ENCODE assay signal across 12 cellular contexts in the genomic region with DNA sequence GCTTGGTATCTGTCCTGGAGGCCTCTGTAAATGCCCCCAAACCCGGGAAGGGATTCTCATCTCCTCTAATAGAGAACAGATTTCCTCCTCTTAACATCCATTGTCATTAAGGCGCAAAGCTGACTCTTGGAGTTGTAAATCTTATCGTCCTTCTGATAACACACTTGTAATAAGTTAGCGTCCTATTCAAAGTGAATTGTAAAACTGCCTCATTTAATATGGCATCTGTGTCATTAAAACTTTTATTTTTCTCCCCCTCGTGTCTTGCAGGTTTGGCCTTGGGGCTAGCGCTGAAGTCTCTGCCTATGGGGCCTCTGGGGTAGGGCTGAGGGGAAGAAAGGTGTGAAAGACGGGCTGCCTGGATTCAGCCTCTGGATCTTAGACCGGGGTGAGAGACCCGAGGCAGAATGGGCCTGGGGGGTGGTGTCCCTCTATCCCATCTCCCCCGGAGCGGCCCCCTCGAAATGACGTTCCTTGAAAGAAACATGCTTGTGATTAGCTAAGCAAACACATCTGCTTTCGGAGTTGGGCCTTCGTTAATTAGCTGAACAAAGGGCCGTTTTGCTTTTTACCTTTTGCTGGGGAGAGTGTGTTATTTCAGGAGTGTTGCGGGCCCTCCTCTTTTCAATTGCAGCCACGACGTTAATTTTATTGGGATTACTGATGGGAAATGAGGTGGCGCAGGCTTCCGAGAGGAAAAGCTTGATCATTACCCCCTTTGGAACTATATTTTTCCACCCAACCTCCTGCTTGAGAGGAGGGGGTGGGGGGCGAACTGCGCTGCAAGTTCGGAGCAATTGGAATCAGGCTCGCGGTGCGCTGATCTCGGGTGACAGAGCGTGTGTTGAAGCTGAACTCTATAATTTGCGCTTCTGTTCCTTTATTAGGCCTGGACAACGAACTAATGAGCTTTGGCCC. TPM values are rescaled to one million over a fixed set of nuclear protein-coding genes. Genes with fewer than 3 reads are reported as not detected.
DNase-seq lines count a peak whose midpoint lies in the region; ATAC-seq and TF ChIP-seq lines count a peak whose summit lies in the region.
"Had no signal": no experiment of that assay in that cellular context is flagged by ENCODE, and none has a peak within 500 bp of the region (broad histone marks: within the 10 kb centered on the region; RNA-seq: fewer than 3 reads in every experiment).

No MANE protein-coding gene starts in this region.

- ATAC-seq in right cardiac atrium, result no peak
- no peak for ATAC-seq in GM19467 (IDR thresholded peaks at IDR 0.05; ENCODE audit: unreplicated experiment)
- ATAC-seq: GM12878 had no signal

- no peaks in the 10 kb centered on the region for H3K27me3 ChIP-seq in ascending aorta
- no peaks in the 10 kb centered on the region for H3K27me3 ChIP-seq in right cardiac atrium (ENCODE audit: control insufficient read depth, insufficient read depth)
- H3K27me3 ChIP-seq in rectal smooth muscle tissue (ENCODE audit: control insufficient read depth, insufficient read depth, low read length), result no peaks in the 10 kb centered on the region

- H3K4me3 ChIP-seq in ascending aorta (peak overlapping the region; percentile 9 to 95), right cardiac atrium (ENCODE audit: low read length) (peak overlapping the region; percentile 94), rectal smooth muscle tissue (ENCODE audit: low read length) (peak overlapping the region; percentile 44)
- H3K4me3 ChIP-seq: BLaER1 treated with 17β-estradiol and CSF1 and Interleukin-3, amounts not matched to agents 10 nM and 100 nM; GM12878 had no signal

- peaks cover 0 to 12% of the 10 kb centered on the region in 2 donors for H3K36me3 ChIP-seq in ascending aorta
- H3K36me3 ChIP-seq in rectal smooth muscle tissue (ENCODE audit: control insufficient read depth, insufficient read depth, low read length), result peaks cover 6% of the 10 kb centered on the region
- H3K36me3 ChIP-seq: BLaER1 treated with 17β-estradiol and CSF1 and Interleukin-3, amounts not matched to agents 10 nM and 100 nM had no signal

- peaks cover 0 to 6% of the 10 kb centered on the region in 2 donors for H3K4me1 ChIP-seq in ascending aorta
- peaks cover 10% of the 10 kb centered on the region for H3K4me1 ChIP-seq in right cardiac atrium (ENCODE audit: control insufficient read depth, insufficient read depth, low read length)
- peaks cover 6% of the 10 kb centered on the region for H3K4me1 ChIP-seq in rectal smooth muscle tissue (ENCODE audit: control insufficient read depth, insufficient read depth, low read length)

- peak; percentile 90 for DNase-seq in DMS114 treated with DMSO at 0.1 percent for 48 hours (lab: John Stamatoyannopoulos, UW; ENCODE audit: unreplicated experiment)
- no peak for DNase-seq in ascending aorta (ENCODE audit: low spot score in 2 of 2)
- DNase-seq in right cardiac atrium, result peak in 1 of 3 donors; percentile 59
- DNase-seq in DMS153 treated with DMSO at 0.1 percent for 48 hours (lab: John Stamatoyannopoulos, UW; ENCODE audit: unreplicated experiment), result no peak
- DNase-seq in NCI-H82 (lab: John Stamatoyannopoulos, UW), result no peak
- DNase-seq in SK-N-DZ (ENCODE audit: low spot score), result no peak
- DNase-seq: activated T-cell treated with anti-CD3 and anti-CD28 coated beads for 4 hours, NCI-H1930 had no signal

- WGBS in right cardiac atrium, result 17% methylated on average over 31 of the region's 31 CpGs

- H3K27ac ChIP-seq in ascending aorta, result peak overlapping the region; percentile 91
- H3K27ac ChIP-seq in right cardiac atrium (ENCODE audit: low read length), result peak overlapping the region; percentile 89
- H3K27ac ChIP-seq in rectal smooth muscle tissue (ENCODE audit: low read depth, low read length), result peak overlapping the region; percentile 55
- H3K27ac ChIP-seq: BLaER1 treated with 17β-estradiol and CSF1 and Interleukin-3, amounts not matched to agents 10 nM and 100 nM had no signal

- no peak overlapping the region for H3K9ac ChIP-seq in rectal smooth muscle tissue (ENCODE audit: low read length)
- H3K9ac ChIP-seq: BLaER1 treated with 17β-estradiol and CSF1 and Interleukin-3, amounts not matched to agents 10 nM and 100 nM had no signal

- no peaks in the 10 kb centered on the region for H3K9me3 ChIP-seq in ascending aorta
- H3K9me3 ChIP-seq in right cardiac atrium (ENCODE audit: control insufficient read depth, low read length), result no peaks in the 10 kb centered on the region

- TF ChIP-seq CTCF in ascending aorta (IDR thresholded peaks at IDR 0.05), result no peak

- intact Hi-C loops in ascending aorta (cut with DNase I), result loop anchor here (10.0 kb wide), 1 partner anchor 1318 kb away; no protein-coding TSS in a partner anchor
- intact Hi-C loops in right cardiac atrium (cut with DNase I), result loop anchor here in 2 of 4 donors (10.0 kb wide), 2 partner anchors 1058 to 1088 kb away; no protein-coding TSS in a partner anchor

RNA-seq across cellular contexts. Expression of a gene that starts 12.4 kb away (rescaled TPM):
- total RNA-seq in ascending aorta (126 TPM), right cardiac atrium (10 to 100 TPM; 44.3 to 68.6 (median 54.8) TPM)
- 43.0 TPM for polyA plus RNA-seq in right cardiac atrium
- polyA plus RNA-seq in SK-N-DZ (2014; cell fraction: cytosol; rRNA removed), result 2.2 and 3.2 TPM in 2 replicates
- polyA plus RNA-seq in SK-N-DZ (2014; cell fraction: nucleus; rRNA removed), result 1.5 and 3.6 TPM in 2 replicates

Comparison
In these comparisons a context has a peak if more than half of its experiments do, and no peak if none do; other contexts are left out.
1. H3K4me3 ChIP-seq: peak in every context shown above with its lines; median percentile 94 in right cardiac atrium; 52 in ascending aorta; 44 in rectal smooth muscle tissue.